22 cellular contexts compared by ENCODE assay signal in the genomic region with DNA sequence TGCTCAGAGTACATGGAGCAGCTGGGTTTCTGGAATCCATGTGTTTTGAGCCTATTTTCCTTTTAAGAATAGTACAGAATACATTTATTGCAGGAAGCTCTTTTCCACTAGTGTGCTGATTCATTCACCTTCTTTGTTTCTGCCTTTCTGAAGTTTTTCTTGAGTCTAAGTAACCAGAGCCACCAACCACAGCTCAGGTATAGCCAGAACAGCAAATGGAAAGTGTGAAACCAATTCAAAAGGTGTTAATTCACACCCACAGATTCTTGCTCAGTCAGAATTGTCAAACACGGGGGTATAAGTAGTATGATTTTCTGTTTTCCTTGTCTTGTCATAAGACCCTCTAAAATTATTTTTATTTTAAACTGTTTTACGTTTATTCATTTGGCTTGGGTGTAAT.
"Had no signal": no experiment of that assay in that cellular context is flagged by ENCODE, and none has a peak within 500 bp of the region (broad histone marks: within the 10 kb centered on the region; RNA-seq: fewer than 3 reads in every experiment).

No MANE protein-coding gene starts in this region.

- H3K9me3 ChIP-seq: esophagus muscularis mucosa, gastrocnemius medialis, transverse colon had no signal

- H3K4me3 ChIP-seq: coronary artery, esophagus muscularis mucosa, gastrocnemius medialis, transverse colon had no signal

- H3K27ac ChIP-seq: coronary artery, esophagus muscularis mucosa, gastrocnemius medialis had no signal

- H3K4me1 ChIP-seq: esophagus muscularis mucosa, gastrocnemius medialis had no signal

- H3K36me3 ChIP-seq: esophagus muscularis mucosa, gastrocnemius medialis, transverse colon had no signal

- DNase-seq: activated CD4-positive, alpha-beta memory T cell treated with anti-CD3 and anti-CD28 coated beads, Interleukin-2, amount 10 ng/mL, durations not matched to agents 7 days and 5 days; activated CD4-positive, alpha-beta T cell treated with anti-CD3 and anti-CD28 coated beads for 4 hours; activated CD4-positive, CD25-positive, alpha-beta regulatory T cell; activated effector memory CD4-positive, alpha-beta T cell treated with anti-CD3 and anti-CD28 coated beads, Interleukin-2, amount 50 U/mL, for 16 hours; activated naive CD4-positive, alpha-beta T cell treated with anti-CD3 and anti-CD28 coated beads, Interleukin-2, amount 10 ng/mL, durations not matched to agents 7 days and 5 days; activated T-cell treated with anti-CD3 and anti-CD28 coated beads for 4 hours; amygdala; gastrocnemius medialis; islet precursor cell; left colon; mesenchymal stem cell; naive B cell; occipital lobe; posterior cingulate gyrus; small intestine; stimulated activated CD4-positive, alpha-beta T cell treated with anti-CD3 and anti-CD28 coated beads, Interleukin-15, amount 100 ng/mL, for 24 hours; stimulated activated naive B cell treated with anti-CD40 and anti-IgM and Interleukin-4, amounts not matched to agents 10 μg/mL and 1 μg/mL and 100 μg/mL, for 72 hours; T1000; transverse colon had no signal

- H3K27me3 ChIP-seq: esophagus muscularis mucosa, gastrocnemius medialis, transverse colon had no signal

- FAIRE-seq: small intestine, urothelium cell line had no signal
